In genomic region chrX:71095033-71095432, GRCh38 we compare ENCODE assay signal across 8 cellular contexts. TPM values are rescaled to one million over a fixed set of nuclear protein-coding genes. Genes with fewer than 3 reads are reported as not detected.
DNase-seq lines count a peak whose midpoint lies in the region; ATAC-seq and TF ChIP-seq lines count a peak whose summit lies in the region.

No MANE protein-coding gene starts in this region.

- H3K27me3 ChIP-seq in Caco-2 (replicated peaks; ENCODE audit: control insufficient read depth, insufficient read depth, low read length) = no peaks in the 10 kb centered on the region
- no peaks in the 10 kb centered on the region for H3K27me3 ChIP-seq in MG63
- H3K27me3 ChIP-seq in effector memory CD4-positive, alpha-beta T cell (replicated peaks; ENCODE audit: control insufficient read depth, insufficient read depth, low read length, poor library complexity, severe bottlenecking) = no peaks in the 10 kb centered on the region
- no peaks in the 10 kb centered on the region for H3K27me3 ChIP-seq in neutrophil

- H3K4me1 ChIP-seq in Caco-2 (no peaks in the 10 kb centered on the region), neutrophil (ENCODE audit: control insufficient read depth in 1 of 2, insufficient read depth in 1 of 2, low read depth in 1 of 2, low read length in 1 of 2) (peaks cover 26 to 27% of the 10 kb centered on the region in 2 experiments)
- peaks cover 17% of the 10 kb centered on the region for H3K4me1 ChIP-seq in effector memory CD4-positive, alpha-beta T cell (ENCODE audit: control insufficient read depth, insufficient read depth, low read length, poor library complexity, severe bottlenecking)

- intact Hi-C loops in Caco-2 (cut with micrococcal nuclease; ENCODE audit: unreplicated experiment) = loop anchor here (10.0 kb wide), 1 partner anchor 100 kb away; no protein-coding TSS in a partner anchor

- H3K36me3 Mint-ChIP-seq in Caco-2 (ENCODE audit: insufficient read depth, unreplicated experiment) = no peaks in the 10 kb centered on the region

- CTCF ChIA-PET in Caco-2 (lab: Charles Lee) = no interaction called here

- peak overlapping the region; percentile 57 for H3K27ac Mint-ChIP-seq in Caco-2 (ENCODE audit: unreplicated experiment)

- no peaks in the 10 kb centered on the region for H3K27me3 Mint-ChIP-seq in Caco-2 (ENCODE audit: insufficient read depth, unreplicated experiment)

- in situ Hi-C loops in ACHN (cut with HindIII; ENCODE audit: low pct_ligation_motif_present, low pct_unique_long_range_greater_than_20kb, low sequenced_read_pairs) = no loop called here

- no peaks in the 10 kb centered on the region for H3K4me1 Mint-ChIP-seq in Caco-2 (ENCODE audit: low read depth, unreplicated experiment)

- H3K4me3 Mint-ChIP-seq in Caco-2 (ENCODE audit: unreplicated experiment) = peak overlapping the region; percentile 91

- no peaks in the 10 kb centered on the region for H3K9me3 Mint-ChIP-seq in Caco-2 (ENCODE audit: unreplicated experiment)

- POLR2A ChIA-PET in Caco-2 (lab: Charles Lee) = no interaction called here

- H3K9me3 ChIP-seq in Caco-2 (no peaks in the 10 kb centered on the region), MG63 (no peaks in the 10 kb centered on the region), neutrophil (no peaks in the 10 kb centered on the region)
- H3K9me3 ChIP-seq in effector memory CD4-positive, alpha-beta T cell (ENCODE audit: control insufficient read depth, low read length) = no peaks in the 10 kb centered on the region

- TSS peak; percentile 83 for BruUV-seq in Caco-2 (replicated peaks; lab: Mats Ljungman, UMichigan)

- H3K4me3 ChIP-seq in Caco-2 (ENCODE audit: low read depth, low read length) (peak overlapping the region; percentile 66), MG63 (peak overlapping the region; percentile 58), neutrophil (ENCODE audit: low read depth in 1 of 2, low read length in 1 of 2) (peak overlapping the region; percentile 68 to 84)
- H3K4me3 ChIP-seq in effector memory CD4-positive, alpha-beta T cell (ENCODE audit: insufficient read depth, low read depth, low read length, poor library complexity, severe bottlenecking) = peak overlapping the region; percentile 66

- DNase-seq in Caco-2 (no peak), MG63 (no peak), ACHN (no peak), HPDE6-E6E7 (ENCODE audit: extremely low spot score) (no peak)
- DNase-seq in effector memory CD4-positive, alpha-beta T cell = no peak
- no peak for DNase-seq in activated CD4-positive, alpha-beta T cell treated with anti-CD3 and anti-CD28 coated beads for 4 hours

- ATAC-seq in HG03039 (IDR thresholded peaks at IDR 0.05; ENCODE audit: unreplicated experiment) = no peak

- H3K36me3 ChIP-seq in Caco-2 (ENCODE audit: control insufficient read depth, insufficient read depth, low read length) = no peaks in the 10 kb centered on the region
- no peaks in the 10 kb centered on the region for H3K36me3 ChIP-seq in MG63
- no peaks in the 10 kb centered on the region for H3K36me3 ChIP-seq in effector memory CD4-positive, alpha-beta T cell (ENCODE audit: control insufficient read depth, insufficient read depth, low read length)
- no peaks in the 10 kb centered on the region for H3K36me3 ChIP-seq in neutrophil

- TF ChIP-seq CTCF in Caco-2 (IDR thresholded peaks at IDR 0.05; ENCODE audit: insufficient read depth in 1 of 2, low read depth in 1 of 2, low read length in 1 of 2, severe bottlenecking in 1 of 2, unreplicated experiment in 1 of 2) (no peak), neutrophil (IDR thresholded peaks at IDR 0.05) (no peak)

- no peak overlapping the region for H3K27ac ChIP-seq in effector memory CD4-positive, alpha-beta T cell (ENCODE audit: insufficient read depth, low read length, poor library complexity, severe bottlenecking)
- no peak overlapping the region for H3K27ac ChIP-seq in neutrophil

RNA-seq across cellular contexts. Expression of gene FOXO4, which starts 0.6 kb away (rescaled TPM):
- 13.7 and 17.4 TPM in 2 replicates for total RNA-seq in Caco-2 (2022)
- total RNA-seq in MG63 (2014; rRNA removed; shearing (Covaris generic); ENCODE audit: low replicate concordance) = 3.8 and 4.9 TPM in 2 replicates

RNA-seq across cellular contexts. Expression of gene CXorf65, which starts 11.5 kb away (rescaled TPM):
- 1.5 TPM in 1 of 2 replicates, not detected in the other for total RNA-seq in Caco-2 (2022)
- not detected in 2 replicates for total RNA-seq in MG63 (2014; rRNA removed; shearing (Covaris generic); ENCODE audit: low replicate concordance)

RNA-seq across cellular contexts. Expression of gene IL2RG, which starts 16.3 kb away (rescaled TPM):
- 5.1 and 9.6 TPM in 2 replicates for total RNA-seq in Caco-2 (2022)
- total RNA-seq in MG63 (2014; rRNA removed; shearing (Covaris generic); ENCODE audit: low replicate concordance) = not detected in 2 replicates

RNA-seq across cellular contexts. Expression of gene MED12, which starts 23.4 kb away (rescaled TPM):
- 44.1 and 55.4 TPM in 2 replicates for total RNA-seq in Caco-2 (2022)
- total RNA-seq in MG63 (2014; rRNA removed; shearing (Covaris generic); ENCODE audit: low replicate concordance) = 9.3 and 11.1 TPM in 2 replicates

RNA-seq across cellular contexts. Expression of gene SNX12, which starts 26.9 kb away (rescaled TPM):
- total RNA-seq in Caco-2 (2022) = 88.0 and 89.0 TPM in 2 replicates
- total RNA-seq in MG63 (2014; rRNA removed; shearing (Covaris generic); ENCODE audit: low replicate concordance) = 35.4 and 101 TPM in 2 replicates
